ENCODE assay signal across 11 cellular contexts in genomic region chr1:184160942-184161698, GRCh38.
DNase-seq lines count a peak whose midpoint lies in the region; ATAC-seq, FAIRE-seq and TF ChIP-seq lines count a peak whose summit lies in the region.
"Had no signal": no experiment of that assay in that cellular context is flagged by ENCODE, and none has a peak within 500 bp of the region (broad histone marks: within the 10 kb centered on the region; RNA-seq: fewer than 3 reads in every experiment).

No MANE protein-coding gene starts in this region.

- no peaks in the 10 kb centered on the region for H3K27me3 Mint-ChIP-seq in T-helper 17 cell
- H3K27me3 Mint-ChIP-seq: CD4-positive, alpha-beta T cell had no signal

- intact Hi-C loops in left ventricle myocardium superior (cut with micrococcal nuclease) = no loop called here

- no peaks in the 10 kb centered on the region for H3K9me3 ChIP-seq in T-helper 17 cell (ENCODE audit: control insufficient read depth, low read length, poor library complexity, severe bottlenecking)

- DNase-seq in activated effector memory CD4-positive, alpha-beta T cell treated with anti-CD3 and anti-CD28 coated beads, Interleukin-2, amount 50 U/mL, for 16 hours = peak; percentile 71
- DNase-seq in activated effector memory CD4-positive, alpha-beta T cell treated with Interleukin-2 at 50 U/mL for 16 hours = no peak
- DNase-seq in T-helper 17 cell (no peak), left ventricle myocardium superior (no peak), H54 (ENCODE audit: insufficient read length, low spot score) (no peak)
- DNase-seq in stimulated activated naive CD8-positive, alpha-beta T cell treated with anti-CD3 and anti-CD28 coated beads, Interleukin-15, Interleukin-2, amounts not matched to agents 100 U/mL and 50 U/mL, for 24 hours = peak; percentile 13
- DNase-seq: CD4-positive, alpha-beta T cell; NCI-H69; posterior cingulate gyrus had no signal

- H3K4me3 Mint-ChIP-seq in T-helper 17 cell = no peak overlapping the region
- H3K4me3 Mint-ChIP-seq: CD4-positive, alpha-beta T cell had no signal

- TF ChIP-seq POLR2A in H54 (IDR thresholded peaks at IDR 0.05; ENCODE audit: low read depth, low read length) = no peak

- no peaks in the 10 kb centered on the region for H3K36me3 Mint-ChIP-seq in T-helper 17 cell (ENCODE audit: low read depth)

- no peaks in the 10 kb centered on the region for H3K4me1 Mint-ChIP-seq in T-helper 17 cell

- H3K27ac Mint-ChIP-seq in T-helper 17 cell = no peak overlapping the region
- H3K27ac Mint-ChIP-seq: CD4-positive, alpha-beta T cell had no signal

- ATAC-seq in T-helper 17 cell (peak; percentile 77), left ventricle myocardium superior (peak; percentile 64), GM21825 (IDR thresholded peaks at IDR 0.05; ENCODE audit: unreplicated experiment) (no peak), GM18909 (IDR thresholded peaks at IDR 0.05; ENCODE audit: poor library complexity, unreplicated experiment) (no peak)
- ATAC-seq in stimulated activated naive CD8-positive, alpha-beta T cell treated with anti-CD3 and anti-CD28 coated beads, Interleukin-15, Interleukin-2, amounts not matched to agents 100 U/mL and 50 U/mL, for 24 hours = peak; percentile 75

- no peak for FAIRE-seq in H54 (lab: Jason Lieb, UNC)

Comparison
In these comparisons a context has a peak if more than half of its experiments do, and no peak if none do; other contexts are left out.
1. DNase-seq: peak in activated effector memory CD4-positive, alpha-beta T cell treated with anti-CD3 and anti-CD28 coated beads, Interleukin-2, amount 50 U/mL, for 16 hours (single experiment) and stimulated activated naive CD8-positive, alpha-beta T cell treated with anti-CD3 and anti-CD28 coated beads, Interleukin-15, Interleukin-2, amounts not matched to agents 100 U/mL and 50 U/mL, for 24 hours (single experiment); none in activated effector memory CD4-positive, alpha-beta T cell treated with Interleukin-2 at 50 U/mL for 16 hours (single experiment), T-helper 17 cell (0 of 3), left ventricle myocardium superior (single experiment) and H54 (single experiment).
2. ATAC-seq: peak in T-helper 17 cell (single experiment), left ventricle myocardium superior (single experiment) and stimulated activated naive CD8-positive, alpha-beta T cell treated with anti-CD3 and anti-CD28 coated beads, Interleukin-15, Interleukin-2, amounts not matched to agents 100 U/mL and 50 U/mL, for 24 hours (single experiment); none in GM21825 (single experiment) and GM18909 (single experiment).